In genomic region chr7:107043916-107044346, GRCh38 we compare ENCODE assay signal across 1 cellular context.
TF ChIP-seq lines count a peak whose summit lies in the region.

No MANE protein-coding gene starts in this region.

TF ChIP-seq in SK-N-SH treated with all-trans-retinoic acid at 6 μM for 48 hours, 23 proteins besides CTCF, POLR2A, EP300 and RAD21 (continued from another document):
- TF ChIP-seq CSDC2 (CRISPR knock-in tag; IDR thresholded peaks at IDR 0.05) = no peak
